In the genomic region with DNA sequence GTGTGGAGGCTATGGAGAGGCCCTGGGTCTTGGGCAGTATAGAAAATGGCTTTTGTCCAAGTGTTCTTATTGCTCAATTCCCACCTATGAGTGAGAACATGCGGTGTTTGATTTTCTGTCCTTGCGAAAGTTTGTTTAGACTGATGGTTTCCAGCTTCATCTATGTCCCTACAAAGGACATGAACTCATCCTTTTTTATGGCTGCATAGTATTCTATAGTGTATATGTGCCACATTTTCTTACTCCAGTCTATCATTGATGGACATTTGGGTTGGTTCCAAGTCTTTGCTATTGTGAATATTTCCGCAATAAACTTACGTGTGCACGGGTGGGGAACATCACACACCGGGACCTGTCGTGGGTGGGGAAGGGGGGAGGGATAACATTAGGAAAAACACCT, we compare ENCODE assay signal across 2 cellular contexts. TPM values are rescaled to one million over a fixed set of nuclear protein-coding genes. Genes with fewer than 3 reads are reported as not detected.
"Had no signal": no experiment of that assay in that cellular context is flagged by ENCODE, and none has a peak within 500 bp of the region (broad histone marks: within the 10 kb centered on the region; RNA-seq: fewer than 3 reads in every experiment).

No MANE protein-coding gene starts in this region.

RNA-seq across cellular contexts. Expression of a gene that starts 10.6 kb away (rescaled TPM):
- total RNA-seq: activated CD4-positive, alpha-beta T cell treated with anti-CD3 and anti-CD28 coated beads, Interleukin-2, amount 10 ng/mL, durations not matched to agents 7 days and 5 days; dermis blood vessel endothelial cell had no signal

RNA-seq across cellular contexts. Expression of a gene that starts 42.5 kb away (rescaled TPM):
- total RNA-seq: activated CD4-positive, alpha-beta T cell treated with anti-CD3 and anti-CD28 coated beads, Interleukin-2, amount 10 ng/mL, durations not matched to agents 7 days and 5 days; dermis blood vessel endothelial cell had no signal
